ENCODE assay signal across 10 cellular contexts in genomic region chr17:54426287-54426886, GRCh38.
DNase-seq lines count a peak whose midpoint lies in the region; ATAC-seq, FAIRE-seq and TF ChIP-seq lines count a peak whose summit lies in the region.
"Had no signal": no experiment of that assay in that cellular context is flagged by ENCODE, and none has a peak within 500 bp of the region (broad histone marks: within the 10 kb centered on the region; RNA-seq: fewer than 3 reads in every experiment).

No MANE protein-coding gene starts in this region.

- in situ Hi-C loops in GM13977 (cut with MboI; ENCODE audit: low pct_unique_long_range_greater_than_20kb, low sequenced_read_pairs, unreplicated experiment), result no loop called here

- FAIRE-seq in frontal cortex (lab: Jason Lieb, UNC), result no peak

- TF ChIP-seq CTCF in GM13977 (IDR thresholded peaks at IDR 0.05; ENCODE audit: extremely low read depth, insufficient read depth, missing control alignments), result peak; percentile 44

- ATAC-seq in GM21367 (IDR thresholded peaks at IDR 0.05; ENCODE audit: unreplicated experiment), result no peak

- DNase-seq in GM13977 (ENCODE audit: low spot score), result no peak
- DNase-seq in NCI-H1105 treated with DMSO at 0.1 percent for 48 hours (lab: John Stamatoyannopoulos, UW), result peak; percentile 42
- peak; percentile 1 for DNase-seq in cerebellar cortex (ENCODE audit: low spot score)
- DNase-seq in pons (ENCODE audit: low spot score), result peak; percentile 1
- no peak for DNase-seq in frontal cortex (ENCODE audit: low spot score in 2 of 2)
- DNase-seq in ureter (ENCODE audit: low spot score), result no peak
- DNase-seq: cerebellar nuclear complex; NCI-H2081 treated with DMSO at 0.1 percent for 48 hours; stimulated activated CD4-positive, alpha-beta T cell treated with anti-CD3 and anti-CD28 coated beads, Interleukin-4, amount 100 ng/mL, for 4 hours had no signal

Comparison
In these comparisons a context has a peak if more than half of its experiments do, and no peak if none do; other contexts are left out.
1. DNase-seq: peak in NCI-H1105 treated with DMSO at 0.1 percent for 48 hours (single experiment), cerebellar cortex (single experiment) and pons (single experiment); none in GM13977 (single experiment), frontal cortex (0 of 2) and ureter (single experiment).